In genomic region chr11:31809857-31810778, GRCh38 we compare ENCODE assay signal across 8 cellular contexts. TPM values are rescaled to one million over a fixed set of nuclear protein-coding genes. Genes with fewer than 3 reads are reported as not detected.
DNase-seq lines count a peak whose midpoint lies in the region; ATAC-seq and TF ChIP-seq lines count a peak whose summit lies in the region.

No MANE protein-coding gene starts in this region.

- H3K4me3 Mint-ChIP-seq in activated CD8-positive, alpha-beta T cell treated with anti-CD3 and anti-CD28 coated beads, Interleukin-2, amount 10 ng/mL, durations not matched to agents 7 days and 5 days = peak overlapping the region; percentile 43

- WGBS in HUES64 = under 1% methylated on average over 91 of the region's 91 CpGs
- 1 to 4% (median 2%) methylated on average over 47 to 91 of the region's 91 CpGs for WGBS in heart left ventricle, 4 donors

- peaks cover 4% of the 10 kb centered on the region for H3K36me3 Mint-ChIP-seq in activated CD8-positive, alpha-beta T cell treated with anti-CD3 and anti-CD28 coated beads, Interleukin-2, amount 10 ng/mL, durations not matched to agents 7 days and 5 days (ENCODE audit: low read depth)

- no peak for TF ChIP-seq POLR2A in heart left ventricle (IDR thresholded peaks at IDR 0.05)

- H3K4me1 Mint-ChIP-seq in activated CD8-positive, alpha-beta T cell treated with anti-CD3 and anti-CD28 coated beads, Interleukin-2, amount 10 ng/mL, durations not matched to agents 7 days and 5 days (ENCODE audit: low read depth) = peaks cover 34% of the 10 kb centered on the region

- H3K27me3 Mint-ChIP-seq in activated CD8-positive, alpha-beta T cell treated with anti-CD3 and anti-CD28 coated beads, Interleukin-2, amount 10 ng/mL, durations not matched to agents 7 days and 5 days (ENCODE audit: low read depth) = peaks cover 76% of the 10 kb centered on the region

- peak; percentile 28 for ATAC-seq in activated CD8-positive, alpha-beta T cell treated with anti-CD3 and anti-CD28 coated beads, Interleukin-2, amount 10 ng/mL, durations not matched to agents 7 days and 5 days
- peak in 2 of 4 donors; percentile 29 to 61 for ATAC-seq in heart left ventricle

- no peaks in the 10 kb centered on the region for H3K9me3 Mint-ChIP-seq in activated CD8-positive, alpha-beta T cell treated with anti-CD3 and anti-CD28 coated beads, Interleukin-2, amount 10 ng/mL, durations not matched to agents 7 days and 5 days (ENCODE audit: insufficient read depth)

- peak overlapping the region; percentile 51 for H3K4me3 ChIP-seq in HUES64 (ENCODE audit: low read length)
- peak overlapping the region; percentile 31 to 55 (median 42) for H3K4me3 ChIP-seq in heart left ventricle

- H3K36me3 ChIP-seq in HUES64 (ENCODE audit: insufficient read depth, low read length) (no peaks in the 10 kb centered on the region), heart left ventricle (no peaks in the 10 kb centered on the region)

- H3K27me3 ChIP-seq in HUES64 (ENCODE audit: insufficient read depth, low read length) (peaks cover 100% of the 10 kb centered on the region), heart left ventricle (peaks cover 81 to 100% (median 98%) of the 10 kb centered on the region in 9 donors)

- H3K4me1 ChIP-seq in HUES64 (ENCODE audit: insufficient read depth, low read length) (peaks cover 69% of the 10 kb centered on the region), heart left ventricle (peaks cover 11 to 70% (median 50%) of the 10 kb centered on the region in 12 donors)

- peak overlapping the region; percentile 28; the same call in 1 of the 2 replicates for H3K9ac ChIP-seq in HUES64 (ENCODE audit: low read depth, low read length)

- CTCF ChIA-PET in activated CD8-positive, alpha-beta T cell treated with anti-CD3 and anti-CD28 coated beads, Interleukin-2, amount 10 ng/mL, durations not matched to agents 7 days and 5 days (lab: Charles Lee) = interaction anchor here (1.5 kb wide), 1 partner anchor 575 kb away, joined by 3 read pairs; no protein-coding TSS in a partner anchor

- H3K27ac ChIP-seq in HUES64 (ENCODE audit: low read depth, low read length) (no peak overlapping the region), heart left ventricle (no peak overlapping the region)

- no peaks in the 10 kb centered on the region for H3K9me3 ChIP-seq in HUES64 (ENCODE audit: insufficient read depth, low read depth, low read length)
- no peaks in the 10 kb centered on the region for H3K9me3 ChIP-seq in heart left ventricle

- intact Hi-C loops in heart left ventricle (cut with DNase I) = loop anchor here in 1 of 10 donors (10.0 kb wide), 1 partner anchor 65 kb away; no protein-coding TSS in a partner anchor

- DNase-seq in COLO668 (lab: John Stamatoyannopoulos, UW; ENCODE audit: unreplicated experiment) (peak; percentile 58), heart left ventricle (no peak), retina (peak; percentile 72), NCI-H510A treated with DMSO at 0.1 percent for 48 hours (lab: John Stamatoyannopoulos, UW) (no peak), HCEC 1CT (no peak), occipital lobe (lab: John Stamatoyannopoulos, UW) (no peak)
- DNase-seq in activated CD8-positive, alpha-beta T cell treated with anti-CD3 and anti-CD28 coated beads, Interleukin-2, amount 10 ng/mL, durations not matched to agents 7 days and 5 days = no peak

- peak overlapping the region; percentile 70 for H3K27ac Mint-ChIP-seq in activated CD8-positive, alpha-beta T cell treated with anti-CD3 and anti-CD28 coated beads, Interleukin-2, amount 10 ng/mL, durations not matched to agents 7 days and 5 days

- no peak for TF ChIP-seq CTCF in heart left ventricle (IDR thresholded peaks at IDR 0.05)

- POLR2A ChIA-PET in activated CD8-positive, alpha-beta T cell treated with anti-CD3 and anti-CD28 coated beads, Interleukin-2, amount 10 ng/mL, durations not matched to agents 7 days and 5 days (lab: Charles Lee) = no interaction called here

RNA-seq across cellular contexts. Expression of gene PAX6, which starts 1.0 kb away (rescaled TPM):
- 2.2 TPM for polyA plus RNA-seq in HUES64 (2013, experiment 1 of 2)
- polyA plus RNA-seq in HUES64 (2013, experiment 2 of 2) = 5.3 TPM
- total RNA-seq in activated CD8-positive, alpha-beta T cell treated with anti-CD3 and anti-CD28 coated beads, Interleukin-2, amount 10 ng/mL, durations not matched to agents 7 days and 5 days = not detected
- total RNA-seq in heart left ventricle (under 1 TPM in 3 of 9 donors, not detected in 6; 0.09 to 0.50 (median 0.27) TPM), occipital lobe (16.4 TPM)
- polyA plus RNA-seq in heart left ventricle = not detected

Comparison
In these comparisons a context has a peak if more than half of its experiments do, and no peak if none do; other contexts are left out.
1. DNase-seq: peak in COLO668 (single experiment) and retina (single experiment); none in activated CD8-positive, alpha-beta T cell treated with anti-CD3 and anti-CD28 coated beads, Interleukin-2, amount 10 ng/mL, durations not matched to agents 7 days and 5 days (single experiment), heart left ventricle (0 of 5), NCI-H510A treated with DMSO at 0.1 percent for 48 hours (single experiment), HCEC 1CT (single experiment) and occipital lobe (single experiment).
2. RNA of gene PAX6, which starts 1.0 kb away (total RNA-seq): 16.4 TPM in occipital lobe (single experiment); not detected in activated CD8-positive, alpha-beta T cell treated with anti-CD3 and anti-CD28 coated beads, Interleukin-2, amount 10 ng/mL, durations not matched to agents 7 days and 5 days and 0.09 to 0.50 TPM in heart left ventricle; every median in the first group is over 10 times any median in the second.